In genomic region chr16:30775381-30776099, GRCh38 we compare ENCODE assay signal across 1 cellular context.
TF ChIP-seq lines count a peak whose summit lies in the region.

No MANE protein-coding gene starts in this region.

TF ChIP-seq in WTC11, 78 proteins besides CTCF, POLR2A, EP300 and RAD21 (continued from another document):
- no peak for TF ChIP-seq RORB (CRISPR knock-in tag; IDR thresholded peaks at IDR 0.05)
- TF ChIP-seq NR1H2 (CRISPR knock-in tag; IDR thresholded peaks at IDR 0.05), result peak; percentile 78
- TF ChIP-seq JAZF1 (CRISPR knock-in tag; IDR thresholded peaks at IDR 0.05), result no peak
- TF ChIP-seq JUN (CRISPR knock-in tag; IDR thresholded peaks at IDR 0.05), result peak; percentile 61; the same call in 1 of the 2 replicates
- TF ChIP-seq, protein P1, sequence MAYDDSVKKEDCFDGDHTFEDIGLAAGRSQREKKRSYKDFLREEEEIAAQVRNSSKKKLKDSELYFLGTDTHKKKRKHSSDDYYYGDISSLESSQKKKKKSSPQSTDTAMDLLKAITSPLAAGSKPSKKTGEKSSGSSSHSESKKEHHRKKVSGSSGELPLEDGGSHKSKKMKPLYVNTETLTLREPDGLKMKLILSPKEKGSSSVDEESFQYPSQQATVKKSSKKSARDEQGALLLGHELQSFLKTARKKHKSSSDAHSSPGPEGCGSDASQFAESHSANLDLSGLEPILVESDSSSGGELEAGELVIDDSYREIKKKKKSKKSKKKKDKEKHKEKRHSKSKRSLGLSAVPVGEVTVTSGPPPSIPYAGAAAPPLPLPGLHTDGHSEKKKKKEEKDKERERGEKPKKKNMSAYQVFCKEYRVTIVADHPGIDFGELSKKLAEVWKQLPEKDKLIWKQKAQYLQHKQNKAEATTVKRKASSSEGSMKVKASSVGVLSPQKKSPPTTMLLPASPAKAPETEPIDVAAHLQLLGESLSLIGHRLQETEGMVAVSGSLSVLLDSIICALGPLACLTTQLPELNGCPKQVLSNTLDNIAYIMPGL (CRISPR knock-in tag; IDR thresholded peaks at IDR 0.05), result peak; percentile 70; the same call in 1 of the 2 replicates
- TF ChIP-seq ZNF317 (CRISPR knock-in tag; IDR thresholded peaks at IDR 0.05; ENCODE audit: borderline replicate concordance, low read depth), result peak; percentile 42; the same call in 1 of the 2 replicates
- TF ChIP-seq NFATC4 (CRISPR knock-in tag; IDR thresholded peaks at IDR 0.05), result peak; percentile 66; the same call in 1 of the 2 replicates
- TF ChIP-seq ZNF219 (CRISPR knock-in tag; IDR thresholded peaks at IDR 0.05; ENCODE audit: borderline replicate concordance), result no peak
- TF ChIP-seq, protein P2, sequence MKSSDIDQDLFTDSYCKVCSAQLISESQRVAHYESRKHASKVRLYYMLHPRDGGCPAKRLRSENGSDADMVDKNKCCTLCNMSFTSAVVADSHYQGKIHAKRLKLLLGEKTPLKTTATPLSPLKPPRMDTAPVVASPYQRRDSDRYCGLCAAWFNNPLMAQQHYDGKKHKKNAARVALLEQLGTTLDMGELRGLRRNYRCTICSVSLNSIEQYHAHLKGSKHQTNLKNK (CRISPR knock-in tag; IDR thresholded peaks at IDR 0.05), result peak; percentile 11
- TF ChIP-seq, protein P3, sequence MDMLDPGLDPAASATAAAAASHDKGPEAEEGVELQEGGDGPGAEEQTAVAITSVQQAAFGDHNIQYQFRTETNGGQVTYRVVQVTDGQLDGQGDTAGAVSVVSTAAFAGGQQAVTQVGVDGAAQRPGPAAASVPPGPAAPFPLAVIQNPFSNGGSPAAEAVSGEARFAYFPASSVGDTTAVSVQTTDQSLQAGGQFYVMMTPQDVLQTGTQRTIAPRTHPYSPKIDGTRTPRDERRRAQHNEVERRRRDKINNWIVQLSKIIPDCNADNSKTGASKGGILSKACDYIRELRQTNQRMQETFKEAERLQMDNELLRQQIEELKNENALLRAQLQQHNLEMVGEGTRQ (CRISPR knock-in tag; IDR thresholded peaks at IDR 0.05), result peak; percentile 54
- TF ChIP-seq CREM (CRISPR knock-in tag; IDR thresholded peaks at IDR 0.05), result peak; percentile 74
- TF ChIP-seq CBFB (CRISPR knock-in tag; IDR thresholded peaks at IDR 0.05; ENCODE audit: low read depth), result peak; percentile 96
- TF ChIP-seq EMX1 (CRISPR knock-in tag; IDR thresholded peaks at IDR 0.05), result peak; percentile 85
- peak; percentile 98 for TF ChIP-seq GABPB1 (CRISPR knock-in tag; IDR thresholded peaks at IDR 0.05)
- no peak; the same call in 1 of the 2 replicates for TF ChIP-seq E2F4 (CRISPR knock-in tag; IDR thresholded peaks at IDR 0.05; ENCODE audit: borderline replicate concordance, low read depth)
- TF ChIP-seq, protein P4, sequence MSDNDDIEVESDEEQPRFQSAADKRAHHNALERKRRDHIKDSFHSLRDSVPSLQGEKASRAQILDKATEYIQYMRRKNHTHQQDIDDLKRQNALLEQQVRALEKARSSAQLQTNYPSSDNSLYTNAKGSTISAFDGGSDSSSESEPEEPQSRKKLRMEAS (CRISPR knock-in tag; IDR thresholded peaks at IDR 0.05), result peak; percentile 92
- TF ChIP-seq ZNF263 (CRISPR knock-in tag; IDR thresholded peaks at IDR 0.05; ENCODE audit: low read depth), result peak; percentile 61; the same call in 1 of the 2 replicates
